ENCODE assay signal across 18 cellular contexts in the genomic region with DNA sequence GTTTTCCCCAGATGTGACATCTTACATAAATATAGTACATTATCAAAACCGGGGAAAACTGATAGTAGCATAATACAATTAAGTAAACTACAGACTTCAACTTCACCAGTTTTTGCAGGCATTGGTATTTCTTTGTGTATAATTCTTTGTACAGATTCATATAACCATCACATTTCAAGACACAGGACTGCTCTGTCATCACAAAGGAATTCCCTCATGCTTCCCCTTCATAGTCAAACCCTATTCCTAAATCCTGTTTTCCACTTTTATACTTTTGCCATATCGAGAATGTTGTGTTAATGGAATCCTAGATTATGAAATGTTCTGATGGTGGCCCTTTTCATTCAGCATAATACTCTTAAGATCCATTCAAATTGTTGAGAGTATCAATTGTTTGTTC. TPM values are rescaled to one million over a fixed set of nuclear protein-coding genes. Genes with fewer than 3 reads are reported as not detected.
DNase-seq lines count a peak whose midpoint lies in the region; ATAC-seq and TF ChIP-seq lines count a peak whose summit lies in the region.
"Had no signal": no experiment of that assay in that cellular context is flagged by ENCODE, and none has a peak within 500 bp of the region (broad histone marks: within the 10 kb centered on the region; RNA-seq: fewer than 3 reads in every experiment).

No MANE protein-coding gene starts in this region.

- H3K4me1 Mint-ChIP-seq in memory B cell: peaks cover 51% of the 10 kb centered on the region

- H3K4me3 ChIP-seq in epithelial cell of esophagus (ENCODE audit: low read length): no peak overlapping the region
- H3K4me3 ChIP-seq: lung, PC-9, SJCRH30 had no signal

- H3K9me3 Mint-ChIP-seq in memory B cell: no peaks in the 10 kb centered on the region
- H3K9me3 Mint-ChIP-seq: activated B cell treated with CpG ODN at 0.5 μM for 24 hours; activated T-helper 17 cell treated with anti-CD3 and anti-CD28 coated beads, Interleukin-2, amount 50 U/mL, for 72 hours had no signal

- peaks cover 13% of the 10 kb centered on the region for H3K36me3 Mint-ChIP-seq in memory B cell

- H3K27me3 Mint-ChIP-seq in memory B cell: no peaks in the 10 kb centered on the region
- H3K27me3 Mint-ChIP-seq: activated B cell treated with CpG ODN at 0.5 μM for 24 hours; activated T-helper 17 cell treated with anti-CD3 and anti-CD28 coated beads, Interleukin-2, amount 50 U/mL, for 72 hours; naive thymus-derived CD4-positive, alpha-beta T cell had no signal

- peak overlapping the region; percentile 50 for H3K27ac Mint-ChIP-seq in memory B cell
- H3K27ac Mint-ChIP-seq: activated T-helper 17 cell treated with anti-CD3 and anti-CD28 coated beads, Interleukin-2, amount 50 U/mL, for 72 hours had no signal

- ATAC-seq in memory B cell (ENCODE audit: low read depth): no peak
- ATAC-seq: naive thymus-derived CD4-positive, alpha-beta T cell had no signal

- DNase-seq in EL (peak; percentile 52), M059J (ENCODE audit: low read depth) (peak; percentile 19), epithelial cell of esophagus (ENCODE audit: low read depth) (peak; percentile 29), memory B cell (ENCODE audit: low spot score in 2 of 2) (no peak), NCI-H2171 treated with DMSO at 0.1 percent for 48 hours (lab: John Stamatoyannopoulos, UW) (no peak), NCI-H2081 (lab: John Stamatoyannopoulos, UW) (no peak), cerebellar cortex (ENCODE audit: low spot score) (no peak)
- DNase-seq: activated B cell treated with CpG ODN at 0.5 μM for 24 hours; Caco-2; cerebellar nuclear complex; glutamatergic neuron; naive thymus-derived CD4-positive, alpha-beta T cell; NCI-H1417 treated with DMSO at 0.1 percent for 48 hours; NCI-H82; PC-9; SJCRH30 had no signal

- no peak overlapping the region for H3K4me3 Mint-ChIP-seq in memory B cell
- H3K4me3 Mint-ChIP-seq: activated B cell treated with CpG ODN at 0.5 μM for 24 hours; activated T-helper 17 cell treated with anti-CD3 and anti-CD28 coated beads, Interleukin-2, amount 50 U/mL, for 72 hours had no signal

- no peak for TF ChIP-seq CTCF in epithelial cell of esophagus (IDR thresholded peaks at IDR 0.05; ENCODE audit: insufficient read depth, low read depth, low read length, missing control alignments)

RNA-seq across cellular contexts. Expression of gene STIM2, which starts 36.0 kb away (rescaled TPM):
- total RNA-seq in M059J (2014; rRNA removed; shearing (Covaris generic)): 21.2 and 29.3 TPM in 2 replicates

Comparison
In these comparisons a context has a peak if more than half of its experiments do, and no peak if none do; other contexts are left out.
1. DNase-seq: peak in EL (single experiment), M059J (single experiment) and epithelial cell of esophagus (single experiment); none in memory B cell (0 of 2), NCI-H2171 treated with DMSO at 0.1 percent for 48 hours (single experiment), NCI-H2081 (0 of 2) and cerebellar cortex (single experiment).